Comparison of ENCODE assay signal across 19 cellular contexts in the genomic region with DNA sequence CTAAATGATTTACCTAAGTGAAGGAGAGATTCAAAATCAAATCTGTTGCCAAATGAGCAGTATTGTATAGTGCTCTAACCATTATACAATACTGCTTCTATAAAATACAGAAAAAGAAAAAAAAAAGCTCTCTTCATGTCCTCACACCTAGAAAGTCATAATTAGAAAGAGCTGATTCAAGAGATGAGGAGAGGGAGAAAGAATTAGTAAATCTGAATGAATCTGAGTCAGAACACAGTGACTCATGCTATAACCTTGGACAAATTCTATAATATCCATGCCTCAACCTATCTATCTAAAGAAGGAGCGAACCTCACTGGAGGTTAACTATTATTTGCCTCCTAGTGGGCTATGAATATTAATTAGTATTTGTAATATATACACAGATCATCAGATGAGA. TPM values are rescaled to one million over a fixed set of nuclear protein-coding genes. Genes with fewer than 3 reads are reported as not detected.
DNase-seq lines count a peak whose midpoint lies in the region; ATAC-seq, FAIRE-seq and TF ChIP-seq lines count a peak whose summit lies in the region.
"Had no signal": no experiment of that assay in that cellular context is flagged by ENCODE, and none has a peak within 500 bp of the region (broad histone marks: within the 10 kb centered on the region; RNA-seq: fewer than 3 reads in every experiment).

No MANE protein-coding gene starts in this region.

- TF ChIP-seq CTCF in GM12878 (IDR thresholded peaks at IDR 0.05 in 2 of 3, conservative IDR thresholded peaks at IDR 0.05 in 1 of 3; ENCODE audit: control insufficient read depth in 2 of 3, extremely low read depth in 1 of 3, insufficient read depth in 1 of 3, low read depth in 3 of 3, low read length in 3 of 3) (no peak), keratinocyte (optimal IDR thresholded peaks at IDR 0.05 in 1 of 3, IDR thresholded peaks at IDR 0.05 in 1 of 3, conservative IDR thresholded peaks at IDR 0.05 in 1 of 3; ENCODE audit: extremely low read depth in 1 of 3, insufficient read depth in 2 of 3, low read length in 3 of 3) (no peak)

- H3K9ac ChIP-seq in GM12878 (ENCODE audit: control insufficient read depth, insufficient read depth, low read length) (no peak overlapping the region), keratinocyte (ENCODE audit: control insufficient read depth, extremely low read depth, insufficient read depth, low read length) (peak overlapping the region; percentile 8)
- H3K9ac ChIP-seq: neural progenitor cell had no signal

- dilution Hi-C loops in keratinocyte (cut with MboI; ENCODE audit: extremely low pct_ligation_motif_present, low sequenced_read_pairs) = no loop called here

- no peak for TF ChIP-seq EP300 in GM12878 (IDR thresholded peaks at IDR 0.05; ENCODE audit: borderline replicate concordance in 1 of 2, control insufficient read depth in 1 of 2, low read depth in 2 of 2, low read length in 2 of 2)

- no peaks in the 10 kb centered on the region for H4K20me1 ChIP-seq in GM12878 (ENCODE audit: control insufficient read depth, insufficient read depth)
- H4K20me1 ChIP-seq in keratinocyte (ENCODE audit: control insufficient read depth, extremely low read depth, insufficient read depth, low read length) = no peaks in the 10 kb centered on the region

- H3K27me3 ChIP-seq in GM12878 (replicated peaks in 1 of 2; ENCODE audit: control insufficient read depth in 2 of 2, insufficient read depth in 2 of 2, low read length in 1 of 2) (no peaks in the 10 kb centered on the region), keratinocyte (ENCODE audit: control insufficient read depth, extremely low read depth, insufficient read depth, low read length) (no peaks in the 10 kb centered on the region)
- H3K27me3 ChIP-seq: dorsolateral prefrontal cortex, neural progenitor cell, upper lobe of left lung had no signal

- BruUV-seq in GM12878 (replicated peaks; lab: Mats Ljungman, UMichigan) = no TSS peak

- H3K4me3 ChIP-seq in GM12878 = no peak overlapping the region
- no peak overlapping the region for H3K4me3 ChIP-seq in keratinocyte (ENCODE audit: control insufficient read depth in 2 of 3, extremely low read depth in 1 of 3, insufficient read depth in 2 of 3, low read depth in 1 of 3, low read length in 3 of 3)
- H3K4me3 ChIP-seq: dorsolateral prefrontal cortex, neural progenitor cell, upper lobe of left lung had no signal

- H3K79me2 ChIP-seq in GM12878 (ENCODE audit: control insufficient read depth, insufficient read depth, low read length) (peaks cover 63% of the 10 kb centered on the region), keratinocyte (ENCODE audit: control insufficient read depth, insufficient read depth, low read length) (peaks cover 68% of the 10 kb centered on the region)

- H3K36me3 ChIP-seq in GM12878 (ENCODE audit: control insufficient read depth in 2 of 2, insufficient read depth in 2 of 2, low read length in 1 of 2) = no peaks in the 10 kb centered on the region; a peak in 3 of 4 replicates
- H3K36me3 ChIP-seq in keratinocyte (ENCODE audit: control insufficient read depth in 2 of 2, extremely low read depth in 1 of 2, insufficient read depth in 2 of 2, low read length in 2 of 2) = no peaks in the 10 kb centered on the region
- H3K36me3 ChIP-seq: neural progenitor cell, upper lobe of left lung had no signal

- no peaks in the 10 kb centered on the region for H3K9me1 ChIP-seq in keratinocyte (ENCODE audit: control insufficient read depth, extremely low read depth, insufficient read depth, low read length)

- no peak for TF ChIP-seq RAD21 in GM12878 (IDR thresholded peaks at IDR 0.05; ENCODE audit: insufficient read depth, low read depth, low read length)

- POLR2A ChIA-PET in GM12878 (lab: Charles Lee) = no interaction called here

- H3K4me2 ChIP-seq in GM12878 (ENCODE audit: control insufficient read depth, insufficient read depth) = no peak overlapping the region
- peak overlapping the region; percentile 41 for H3K4me2 ChIP-seq in keratinocyte (ENCODE audit: control insufficient read depth, extremely low read depth, insufficient read depth, low read depth, low read length)
- H3K4me2 ChIP-seq: neural progenitor cell had no signal

- in situ Hi-C loops in GM12878 (cut with MboI) = no loop called here

- 46% methylated on average over 1 of the region's 1 CpG for WGBS in GM12878 (ENCODE audit: insufficient coverage, insufficient replicate concordance, low lambda C conversion rate, missing lambda C conversion rate)

- SMC1A ChIA-PET in GM12878 (lab: Charles Lee; ENCODE audit: uncharacterized antibody, unreplicated experiment) = no interaction called here

- ATAC-seq in GM12878 (no peak), GM19397 (IDR thresholded peaks at IDR 0.05; ENCODE audit: unreplicated experiment) (no peak)
- ATAC-seq: CD8-positive, alpha-beta T cell; sciatic nerve; stimulated activated memory B cell treated with anti-CD40 and anti-IgM and Interleukin-4, amounts not matched to agents 10 μg/mL and 1 μg/mL and 100 μg/mL, for 72 hours had no signal

- no peak for TF ChIP-seq POLR2A in GM12878 (IDR thresholded peaks at IDR 0.05; ENCODE audit: low read depth, low read length)

- no peak overlapping the region for H2AFZ ChIP-seq in GM12878 (ENCODE audit: control insufficient read depth, low read depth, low read length)
- H2AFZ ChIP-seq in keratinocyte (ENCODE audit: control insufficient read depth, low read length) = no peak overlapping the region
- H2AFZ ChIP-seq: neural progenitor cell had no signal

- H3K9me3 ChIP-seq in GM12878 (replicated peaks; ENCODE audit: control insufficient read depth, insufficient read depth, low read length) (no peaks in the 10 kb centered on the region; the same call in 2 of the 3 replicates), keratinocyte (ENCODE audit: control insufficient read depth, low read depth, low read length) (no peaks in the 10 kb centered on the region)
- H3K9me3 ChIP-seq: upper lobe of left lung had no signal

- H3K4me1 ChIP-seq in GM12878 (ENCODE audit: control insufficient read depth, insufficient read depth, low read length) (no peaks in the 10 kb centered on the region), keratinocyte (ENCODE audit: control insufficient read depth, extremely low read depth, insufficient read depth, low read length) (peaks cover 30% of the 10 kb centered on the region)
- H3K4me1 ChIP-seq: neural progenitor cell had no signal

- H3K27ac ChIP-seq in GM12878 (ENCODE audit: control insufficient read depth, insufficient read depth) = no peak overlapping the region
- H3K27ac ChIP-seq in keratinocyte (ENCODE audit: control insufficient read depth, insufficient read depth, low read length) = peak overlapping the region; percentile 66
- H3K27ac ChIP-seq: neural progenitor cell, upper lobe of left lung had no signal

- peak; percentile 79 for DNase-seq in ELR (ENCODE audit: low read depth)
- peak; percentile 29 for DNase-seq in LHCN-M2 (ENCODE audit: low read depth)
- DNase-seq in GM12878 (ENCODE audit: low read depth, low spot score) = no peak
- no peak for DNase-seq in keratinocyte (ENCODE audit: low read depth, low spot score)
- DNase-seq in head of caudate nucleus = no peak
- no peak for DNase-seq in COLO829 (ENCODE audit: low spot score)
- DNase-seq in NCI-H187 (lab: John Stamatoyannopoulos, UW) = no peak
- DNase-seq: CD8-positive, alpha-beta T cell; dorsolateral prefrontal cortex; foreskin melanocyte; immature natural killer cell; MV-4-11; upper lobe of left lung had no signal

- intact Hi-C loops in GM12878 (cut with micrococcal nuclease; ENCODE audit: unreplicated experiment) (no loop called here), head of caudate nucleus (cut with DNase I) (no loop called here)

- RAD21 ChIA-PET in GM12878 (lab: Charles Lee; ENCODE audit: unreplicated experiment) = interaction anchor here (1.0 kb wide), 1 partner anchor 9 kb away, joined by 4 read pairs; no protein-coding TSS in a partner anchor

- CTCF ChIA-PET in GM12878 (lab: Yijun Ruan, JAX) = no interaction called here

- FAIRE-seq in GM12878 (lab: Jason Lieb, UNC) (no peak), keratinocyte (lab: Jason Lieb, UNC) (no peak)
- FAIRE-seq: G401.6, HTR-8/SVneo had no signal

RNA-seq across cellular contexts. Expression of a gene that starts 29.4 kb away (rescaled TPM):
- 19.8 and 20.9 TPM in 2 replicates for total RNA-seq in LHCN-M2 (2014; rRNA removed)
- 10.3 TPM for polyA plus RNA-seq in LHCN-M2 (2012)
- 112 and 131 TPM in 2 replicates for total RNA-seq in GM12878 (2013; cell fraction: nucleolus; rRNA removed)
- total RNA-seq in GM12878 (2014; rRNA removed) = 22.1 and 23.1 TPM in 2 replicates
- total RNA-seq in GM12878 (2014; rRNA removed; fragmentation: Illumina TruSeq; extraction: Trizol) = 11.3 and 12.7 TPM in 2 replicates
- total RNA-seq in GM12878 (2021) = 30.5 and 34.3 TPM in 2 replicates
- polyA plus RNA-seq in GM12878 (2011; ENCODE audit: low read depth) = 5.0 TPM
- polyA plus RNA-seq in GM12878 (2011; rRNA removed) = 5.8 and 15.6 TPM in 2 replicates
- 11.4 and 13.4 TPM in 2 replicates for polyA plus RNA-seq in GM12878 (2011; cell fraction: cytosol; rRNA removed)
- 24.8 and 32.3 TPM in 2 replicates for polyA plus RNA-seq in GM12878 (2011; cell fraction: nucleus; rRNA removed)
- polyA plus RNA-seq in GM12878 (2012) = 11.2 and 12.7 TPM in 2 replicates
- 12.3 and 15.1 TPM in 2 replicates for polyA plus RNA-seq in GM12878 (2014; fragmentation: Illumina TruSeq; extraction: Trizol)
- under 1 TPM; 0.57 to 0.58 TPM for polyA plus RNA-seq in GM12878 (2014; fragmentation: Nextera tagmentation; extraction: Ambion mirVana)
- 14.7 and 15.6 TPM in 2 replicates for polyA plus RNA-seq in GM12878 (2014; rRNA removed)
- 10 to 100 TPM; 12.4 to 12.5 TPM for polyA plus RNA-seq in GM12878 (2016; fragmentation: Nextera tagmentation; extraction: Ambion mirVana)
- polyA minus RNA-seq in GM12878 (2011; rRNA and poly(A)+ RNA removed) = 45.2 and 49.1 TPM in 2 replicates
- polyA minus RNA-seq in GM12878 (2011; cell fraction: cytosol; rRNA and poly(A)+ RNA removed) = 12.5 and 17.4 TPM in 2 replicates
- 39.7 and 63.7 TPM in 2 replicates for polyA minus RNA-seq in GM12878 (2011; cell fraction: nucleus; rRNA and poly(A)+ RNA removed)
- polyA plus RNA-seq in keratinocyte = 8.6 to 15.2 TPM (median 10.5 TPM) in 3 replicates
- 6.6 TPM for polyA plus RNA-seq in keratinocyte (2011; ENCODE audit: low read depth)
- polyA plus RNA-seq in keratinocyte (2011; cell fraction: cytosol; rRNA removed) = 7.8 and 9.3 TPM in 2 replicates
- polyA plus RNA-seq in keratinocyte (2011; cell fraction: nucleus; rRNA removed) = 23.8 and 31.0 TPM in 2 replicates
- 9.9 and 15.1 TPM in 2 replicates for polyA plus RNA-seq in keratinocyte (2012; ENCODE audit: low replicate concordance)
- 26.2 to 42.9 TPM (median 34.1 TPM) in 3 replicates for polyA minus RNA-seq in keratinocyte
- 16.5 TPM for polyA minus RNA-seq in keratinocyte (2011; cell fraction: cytosol; rRNA and poly(A)+ RNA removed)
- polyA minus RNA-seq in keratinocyte (2011; cell fraction: nucleus; rRNA and poly(A)+ RNA removed) = 38.9 and 58.6 TPM in 2 replicates

RNA-seq across cellular contexts. Expression of a gene that starts 52.6 kb away (rescaled TPM):
- total RNA-seq in LHCN-M2 (2014; rRNA removed) (3.4 and 5.3 TPM in 2 replicates), GM12878 (2014; rRNA removed) (4.4 and 7.4 TPM in 2 replicates), GM12878 (2014; rRNA removed; fragmentation: Illumina TruSeq; extraction: Trizol) (4.3 and 5.0 TPM in 2 replicates), GM12878 (2021) (4.4 and 4.8 TPM in 2 replicates)
- polyA plus RNA-seq in LHCN-M2 (2012) = 3.0 TPM
- total RNA-seq in GM12878 (2013; cell fraction: nucleolus; rRNA removed) = 2.6 and 2.9 TPM in 2 replicates
- 2.9 TPM for polyA plus RNA-seq in GM12878 (2011; ENCODE audit: low read depth)
- polyA plus RNA-seq in GM12878 (2011; rRNA removed) (3.5 and 3.6 TPM in 2 replicates), GM12878 (2014; fragmentation: Illumina TruSeq; extraction: Trizol) (4.2 and 5.2 TPM in 2 replicates), GM12878 (2014; fragmentation: Nextera tagmentation; extraction: Ambion mirVana) (1 to 10 TPM; 5.1 to 7.5 TPM), GM12878 (2014; rRNA removed) (4.0 and 5.3 TPM in 2 replicates), GM12878 (2016; fragmentation: Nextera tagmentation; extraction: Ambion mirVana) (1 to 10 TPM; 8.2 to 8.4 TPM), keratinocyte (5.5 to 6.4 TPM (median 5.6 TPM) in 3 replicates)
- polyA plus RNA-seq in GM12878 (2011; cell fraction: cytosol; rRNA removed) = 2.8 and 3.4 TPM in 2 replicates
- polyA plus RNA-seq in GM12878 (2011; cell fraction: nucleus; rRNA removed) = 2.3 and 2.4 TPM in 2 replicates
- polyA plus RNA-seq in GM12878 (2012) = 2.3 and 2.5 TPM in 2 replicates
- 4.9 and 5.9 TPM in 2 replicates for polyA minus RNA-seq in GM12878 (2011; rRNA and poly(A)+ RNA removed)
- polyA minus RNA-seq in GM12878 (2011; cell fraction: cytosol; rRNA and poly(A)+ RNA removed) = 0.53 and 0.73 TPM in 2 replicates
- polyA minus RNA-seq in GM12878 (2011; cell fraction: nucleus; rRNA and poly(A)+ RNA removed) = 2.8 and 3.4 TPM in 2 replicates
- 1.4 TPM for polyA plus RNA-seq in keratinocyte (2011; ENCODE audit: low read depth)
- polyA plus RNA-seq in keratinocyte (2011; cell fraction: cytosol; rRNA removed) = 3.5 and 5.6 TPM in 2 replicates
- polyA plus RNA-seq in keratinocyte (2011; cell fraction: nucleus; rRNA removed) = 5.6 and 6.1 TPM in 2 replicates
- polyA plus RNA-seq in keratinocyte (2012; ENCODE audit: low replicate concordance) = 4.2 and 4.7 TPM in 2 replicates
- 2.2 to 11.1 TPM (median 7.4 TPM) in 3 replicates for polyA minus RNA-seq in keratinocyte
- 2.9 TPM for polyA minus RNA-seq in keratinocyte (2011; cell fraction: cytosol; rRNA and poly(A)+ RNA removed)
- 3.4 and 7.9 TPM in 2 replicates for polyA minus RNA-seq in keratinocyte (2011; cell fraction: nucleus; rRNA and poly(A)+ RNA removed)

RNA-seq across cellular contexts. Expression of a gene that starts 52.9 kb away (rescaled TPM):
- total RNA-seq in LHCN-M2 (2014; rRNA removed) (54.2 and 70.2 TPM in 2 replicates), GM12878 (2014; rRNA removed) (41.0 and 61.6 TPM in 2 replicates), GM12878 (2014; rRNA removed; fragmentation: Illumina TruSeq; extraction: Trizol) (22.9 and 27.8 TPM in 2 replicates), GM12878 (2021) (56.1 and 58.3 TPM in 2 replicates)
- polyA plus RNA-seq in LHCN-M2 (2012) = 31.4 TPM
- total RNA-seq in GM12878 (2013; cell fraction: nucleolus; rRNA removed) = 63.2 and 69.0 TPM in 2 replicates
- 22.1 TPM for polyA plus RNA-seq in GM12878 (2011; ENCODE audit: low read depth)
- polyA plus RNA-seq in GM12878 (2011; rRNA removed) (40.5 and 48.1 TPM in 2 replicates), GM12878 (2014; fragmentation: Illumina TruSeq; extraction: Trizol) (33.8 and 42.9 TPM in 2 replicates), GM12878 (2014; fragmentation: Nextera tagmentation; extraction: Ambion mirVana) (10 to 100 TPM; 10.9 to 13.6 TPM), GM12878 (2014; rRNA removed) (57.0 and 68.3 TPM in 2 replicates), GM12878 (2016; fragmentation: Nextera tagmentation; extraction: Ambion mirVana) (10 to 100 TPM; 53.6 to 57.6 TPM), keratinocyte (33.3 to 42.9 TPM (median 34.3 TPM) in 3 replicates)
- polyA plus RNA-seq in GM12878 (2011; cell fraction: cytosol; rRNA removed) = 63.4 and 77.9 TPM in 2 replicates
- 112 and 129 TPM in 2 replicates for polyA plus RNA-seq in GM12878 (2011; cell fraction: nucleus; rRNA removed)
- 25.3 and 28.4 TPM in 2 replicates for polyA plus RNA-seq in GM12878 (2012)
- polyA minus RNA-seq in GM12878 (2011; rRNA and poly(A)+ RNA removed) = 57.4 and 97.5 TPM in 2 replicates
- 18.6 and 23.9 TPM in 2 replicates for polyA minus RNA-seq in GM12878 (2011; cell fraction: cytosol; rRNA and poly(A)+ RNA removed)
- 33.7 and 51.3 TPM in 2 replicates for polyA minus RNA-seq in GM12878 (2011; cell fraction: nucleus; rRNA and poly(A)+ RNA removed)
- 18.4 TPM for polyA plus RNA-seq in keratinocyte (2011; ENCODE audit: low read depth)
- 37.5 and 50.6 TPM in 2 replicates for polyA plus RNA-seq in keratinocyte (2011; cell fraction: cytosol; rRNA removed)
- polyA plus RNA-seq in keratinocyte (2011; cell fraction: nucleus; rRNA removed) = 55.8 and 58.2 TPM in 2 replicates
- 30.8 and 33.3 TPM in 2 replicates for polyA plus RNA-seq in keratinocyte (2012; ENCODE audit: low replicate concordance)
- 67.8 to 94.6 TPM (median 94.6 TPM) in 3 replicates for polyA minus RNA-seq in keratinocyte
- polyA minus RNA-seq in keratinocyte (2011; cell fraction: cytosol; rRNA and poly(A)+ RNA removed) = 46.0 TPM
- 30.9 and 48.6 TPM in 2 replicates for polyA minus RNA-seq in keratinocyte (2011; cell fraction: nucleus; rRNA and poly(A)+ RNA removed)

Comparison
In these comparisons a context has a peak if more than half of its experiments do, and no peak if none do; other contexts are left out.
1. DNase-seq: peak in ELR (single experiment) and LHCN-M2 (single experiment); none in GM12878 (single experiment), keratinocyte (single experiment), head of caudate nucleus (0 of 42), COLO829 (single experiment) and NCI-H187 (0 of 2).